5 cellular contexts compared by ENCODE assay signal in genomic region chr18:36275561-36275960, GRCh38.
TF ChIP-seq lines count a peak whose summit lies in the region.

No MANE protein-coding gene starts in this region.

TF ChIP-seq in SK-N-SH, 30 proteins besides CTCF, POLR2A, EP300 and RAD21:
- TF ChIP-seq REST (IDR thresholded peaks at IDR 0.05; ENCODE audit: low read depth, low read length) = peak; percentile 78; the same call in 1 of the 2 replicates
- TF ChIP-seq, protein P1, sequence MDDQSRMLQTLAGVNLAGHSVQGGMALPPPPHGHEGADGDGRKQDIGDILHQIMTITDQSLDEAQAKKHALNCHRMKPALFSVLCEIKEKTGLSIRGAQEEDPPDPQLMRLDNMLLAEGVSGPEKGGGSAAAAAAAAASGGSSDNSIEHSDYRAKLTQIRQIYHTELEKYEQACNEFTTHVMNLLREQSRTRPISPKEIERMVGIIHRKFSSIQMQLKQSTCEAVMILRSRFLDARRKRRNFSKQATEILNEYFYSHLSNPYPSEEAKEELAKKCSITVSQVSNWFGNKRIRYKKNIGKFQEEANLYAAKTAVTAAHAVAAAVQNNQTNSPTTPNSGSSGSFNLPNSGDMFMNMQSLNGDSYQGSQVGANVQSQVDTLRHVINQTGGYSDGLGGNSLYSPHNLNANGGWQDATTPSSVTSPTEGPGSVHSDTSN (IDR thresholded peaks at IDR 0.05) = no peak
- TF ChIP-seq YY1 (IDR thresholded peaks at IDR 0.05; ENCODE audit: low read depth) = no peak
- no peak for TF ChIP-seq EZH2phosphoT487 (IDR thresholded peaks at IDR 0.05; ENCODE audit: borderline replicate concordance, low read depth)
- no peak for TF ChIP-seq TEAD4 (IDR thresholded peaks at IDR 0.05; ENCODE audit: borderline replicate concordance, insufficient read depth)
TF ChIP-seq in SK-N-SH: peak in this region for 1.

TF ChIP-seq in SK-N-SH treated with all-trans-retinoic acid at 6 μM for 48 hours, 23 proteins besides CTCF, POLR2A, EP300 and RAD21 (continues in another document):
- no peak for TF ChIP-seq ZFP3 (CRISPR knock-in tag; IDR thresholded peaks at IDR 0.05)
- TF ChIP-seq GLIS3 (CRISPR knock-in tag; IDR thresholded peaks at IDR 0.05) = no peak
- TF ChIP-seq, protein P2, sequence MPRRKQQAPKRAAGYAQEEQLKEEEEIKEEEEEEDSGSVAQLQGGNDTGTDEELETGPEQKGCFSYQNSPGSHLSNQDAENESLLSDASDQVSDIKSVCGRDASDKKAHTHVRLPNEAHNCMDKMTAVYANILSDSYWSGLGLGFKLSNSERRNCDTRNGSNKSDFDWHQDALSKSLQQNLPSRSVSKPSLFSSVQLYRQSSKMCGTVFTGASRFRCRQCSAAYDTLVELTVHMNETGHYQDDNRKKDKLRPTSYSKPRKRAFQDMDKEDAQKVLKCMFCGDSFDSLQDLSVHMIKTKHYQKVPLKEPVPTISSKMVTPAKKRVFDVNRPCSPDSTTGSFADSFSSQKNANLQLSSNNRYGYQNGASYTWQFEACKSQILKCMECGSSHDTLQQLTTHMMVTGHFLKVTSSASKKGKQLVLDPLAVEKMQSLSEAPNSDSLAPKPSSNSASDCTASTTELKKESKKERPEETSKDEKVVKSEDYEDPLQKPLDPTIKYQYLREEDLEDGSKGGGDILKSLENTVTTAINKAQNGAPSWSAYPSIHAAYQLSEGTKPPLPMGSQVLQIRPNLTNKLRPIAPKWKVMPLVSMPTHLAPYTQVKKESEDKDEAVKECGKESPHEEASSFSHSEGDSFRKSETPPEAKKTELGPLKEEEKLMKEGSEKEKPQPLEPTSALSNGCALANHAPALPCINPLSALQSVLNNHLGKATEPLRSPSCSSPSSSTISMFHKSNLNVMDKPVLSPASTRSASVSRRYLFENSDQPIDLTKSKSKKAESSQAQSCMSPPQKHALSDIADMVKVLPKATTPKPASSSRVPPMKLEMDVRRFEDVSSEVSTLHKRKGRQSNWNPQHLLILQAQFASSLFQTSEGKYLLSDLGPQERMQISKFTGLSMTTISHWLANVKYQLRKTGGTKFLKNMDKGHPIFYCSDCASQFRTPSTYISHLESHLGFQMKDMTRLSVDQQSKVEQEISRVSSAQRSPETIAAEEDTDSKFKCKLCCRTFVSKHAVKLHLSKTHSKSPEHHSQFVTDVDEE (CRISPR knock-in tag; IDR thresholded peaks at IDR 0.05) = no peak
- TF ChIP-seq ZFP30 (CRISPR knock-in tag; IDR thresholded peaks at IDR 0.05) = no peak
- no peak for TF ChIP-seq PPARA (CRISPR knock-in tag; IDR thresholded peaks at IDR 0.05; ENCODE audit: borderline replicate concordance)
- no peak for TF ChIP-seq ZNF565 (CRISPR knock-in tag; conservative IDR thresholded peaks at IDR 0.05; ENCODE audit: low read depth)
- no peak for TF ChIP-seq CSDC2 (CRISPR knock-in tag; IDR thresholded peaks at IDR 0.05)
- no peak for TF ChIP-seq ZNF8 (CRISPR knock-in tag; IDR thresholded peaks at IDR 0.05)
- no peak for TF ChIP-seq ZNF70 (CRISPR knock-in tag; IDR thresholded peaks at IDR 0.05)
- TF ChIP-seq CSRNP3 (CRISPR knock-in tag; IDR thresholded peaks at IDR 0.05) = no peak

TF ChIP-seq in GM23338, 12 proteins besides CTCF, POLR2A, EP300 and RAD21 (continues in another document):
- peak; percentile 48 for TF ChIP-seq REST (IDR thresholded peaks at IDR 0.05; ENCODE audit: unreplicated experiment)

TF ChIP-seq in PFSK-1, 5 proteins besides CTCF, POLR2A, EP300 and RAD21:
- TF ChIP-seq FOXP2 (optimal IDR thresholded peaks at IDR 0.05; ENCODE audit: borderline replicate concordance, extremely low read depth, extremely low read length, insufficient read depth) (no peak), REST (IDR thresholded peaks at IDR 0.05; ENCODE audit: insufficient read depth in 1 of 2, low read depth in 2 of 2, low read length in 2 of 2) (peak; percentile 74 to 89)

TF ChIP-seq in H1, 55 proteins besides CTCF, POLR2A, EP300 and RAD21:
- TF ChIP-seq SUZ12 (IDR thresholded peaks at IDR 0.05; ENCODE audit: low read length) = no peak
- TF ChIP-seq MAX (IDR thresholded peaks at IDR 0.05) = no peak
- TF ChIP-seq SIN3A (conservative IDR thresholded peaks at IDR 0.05 in 1 of 2, IDR thresholded peaks at IDR 0.05 in 1 of 2; ENCODE audit: low read depth in 1 of 2, low read length in 2 of 2) = no peak
- TF ChIP-seq TBP (IDR thresholded peaks at IDR 0.05; ENCODE audit: low read depth, low read length) = no peak
- no peak for TF ChIP-seq EZH2 (IDR thresholded peaks at IDR 0.05; ENCODE audit: low read depth, low read length, severe bottlenecking)
- TF ChIP-seq CHD1 (IDR thresholded peaks at IDR 0.05; ENCODE audit: low read depth, low read length) = no peak
- TF ChIP-seq KDM5A (IDR thresholded peaks at IDR 0.05; ENCODE audit: low read length) = no peak
- TF ChIP-seq ATF3 (IDR thresholded peaks at IDR 0.05; ENCODE audit: insufficient read depth, low read depth, low read length) = no peak
- no peak for TF ChIP-seq MAFK (IDR thresholded peaks at IDR 0.05; ENCODE audit: low read depth, low read length)
- TF ChIP-seq POLR2AphosphoS5 (IDR thresholded peaks at IDR 0.05; ENCODE audit: low read depth, low read length) = no peak
